18 cellular contexts compared by ENCODE assay signal in the genomic region with DNA sequence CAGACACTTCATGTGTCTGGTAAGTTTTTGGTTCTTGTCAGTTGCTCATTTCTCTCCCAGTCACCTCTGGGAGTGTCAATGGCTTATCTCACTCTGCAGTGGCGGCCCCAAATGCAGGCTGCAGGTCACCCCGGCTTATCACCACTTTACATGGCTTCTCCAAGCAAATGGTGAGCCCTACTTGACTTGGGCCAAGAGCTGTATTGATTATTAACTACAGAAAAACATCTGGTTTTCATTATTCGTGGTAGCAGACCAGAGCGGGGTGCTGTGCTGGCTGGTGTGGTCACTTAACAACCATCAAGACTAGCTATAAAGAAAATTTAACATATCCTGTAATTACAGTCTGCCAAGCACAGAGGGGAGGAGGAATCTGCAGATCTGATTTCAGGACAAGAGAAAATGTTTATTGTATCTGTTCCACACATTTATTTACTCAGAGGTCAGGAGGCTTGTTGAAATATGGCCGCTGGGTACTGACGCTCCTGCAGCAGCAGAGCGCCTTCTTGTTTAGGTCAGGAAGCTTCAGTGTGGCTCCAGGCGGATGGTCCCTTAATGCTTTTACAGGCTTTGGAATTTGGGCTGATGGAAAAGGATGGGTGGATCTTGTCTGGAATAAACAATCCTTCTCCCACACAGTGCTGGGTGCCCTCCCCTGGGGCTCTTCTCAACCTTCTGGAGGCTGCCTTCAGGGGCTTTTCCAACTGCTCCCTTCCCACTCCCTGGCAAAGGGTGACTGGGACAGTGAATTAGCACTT.
DNase-seq lines count a peak whose midpoint lies in the region; ATAC-seq and TF ChIP-seq lines count a peak whose summit lies in the region.
"Had no signal": no experiment of that assay in that cellular context is flagged by ENCODE, and none has a peak within 500 bp of the region (broad histone marks: within the 10 kb centered on the region; RNA-seq: fewer than 3 reads in every experiment).

No MANE protein-coding gene starts in this region.

- DNase-seq in AG10803 (ENCODE audit: low read depth) (peak; percentile 26), H4 (ENCODE audit: low spot score) (peak; percentile 49), RPMI7951 (ENCODE audit: low read depth) (peak; percentile 85), fibroblast of peridontal ligament (ENCODE audit: extremely low read depth) (peak; percentile 47), DMS153 (lab: John Stamatoyannopoulos, UW) (no peak), HAP-1 (ENCODE audit: low spot score in 2 of 2) (no peak)
- DNase-seq: activated CD4-positive, alpha-beta T cell treated with anti-CD3 and anti-CD28 coated beads for 36 hours; anterior cingulate cortex; COR-L47; KG1; naive thymus-derived CD8-positive, alpha-beta T cell; NCI-H1092; NCI-H2171 treated with DMSO at 0.1 percent for 48 hours; small intestine had no signal

- in situ Hi-C loops in HAP-1 (cut with MboI; ENCODE audit: low sequenced_read_pairs): no loop called here

- H3K4me3 ChIP-seq in AG10803 (ENCODE audit: low read length) (no peak overlapping the region), HAP-1 (no peak overlapping the region)
- H3K4me3 ChIP-seq: lung, vagina had no signal

- H3K27me3 ChIP-seq in HAP-1 (ENCODE audit: low read depth): no peaks in the 10 kb centered on the region
- H3K27me3 ChIP-seq: vagina had no signal

- ATAC-seq in GM18870 (IDR thresholded peaks at IDR 0.05; ENCODE audit: unreplicated experiment): no peak
- ATAC-seq in activated CD4-positive, CD25-positive, alpha-beta regulatory T cell treated with anti-CD3 and anti-CD28 coated beads, Interleukin-2, amount 50 U/mL, for 24 hours: no peak
- ATAC-seq: activated CD4-positive, alpha-beta T cell treated with anti-CD3 and anti-CD28 coated beads for 36 hours; naive thymus-derived CD8-positive, alpha-beta T cell had no signal

- no peaks in the 10 kb centered on the region for H3K36me3 ChIP-seq in HAP-1 (replicated peaks)
- H3K36me3 ChIP-seq: vagina had no signal

- no peak for TF ChIP-seq CTCF in AG10803 (conservative IDR thresholded peaks at IDR 0.05; ENCODE audit: low read length)

- no peaks in the 10 kb centered on the region for H3K4me1 ChIP-seq in HAP-1
- H3K4me1 ChIP-seq: vagina had no signal

- H3K9me3 ChIP-seq in HAP-1: no peaks in the 10 kb centered on the region
- H3K9me3 ChIP-seq: vagina had no signal

Comparison
In these comparisons a context has a peak if more than half of its experiments do, and no peak if none do; other contexts are left out.
1. DNase-seq: peak in AG10803 (single experiment), H4 (single experiment), RPMI7951 (single experiment) and fibroblast of peridontal ligament (single experiment); none in DMS153 (single experiment) and HAP-1 (0 of 2).